8 cellular contexts compared by ENCODE assay signal in the genomic region with DNA sequence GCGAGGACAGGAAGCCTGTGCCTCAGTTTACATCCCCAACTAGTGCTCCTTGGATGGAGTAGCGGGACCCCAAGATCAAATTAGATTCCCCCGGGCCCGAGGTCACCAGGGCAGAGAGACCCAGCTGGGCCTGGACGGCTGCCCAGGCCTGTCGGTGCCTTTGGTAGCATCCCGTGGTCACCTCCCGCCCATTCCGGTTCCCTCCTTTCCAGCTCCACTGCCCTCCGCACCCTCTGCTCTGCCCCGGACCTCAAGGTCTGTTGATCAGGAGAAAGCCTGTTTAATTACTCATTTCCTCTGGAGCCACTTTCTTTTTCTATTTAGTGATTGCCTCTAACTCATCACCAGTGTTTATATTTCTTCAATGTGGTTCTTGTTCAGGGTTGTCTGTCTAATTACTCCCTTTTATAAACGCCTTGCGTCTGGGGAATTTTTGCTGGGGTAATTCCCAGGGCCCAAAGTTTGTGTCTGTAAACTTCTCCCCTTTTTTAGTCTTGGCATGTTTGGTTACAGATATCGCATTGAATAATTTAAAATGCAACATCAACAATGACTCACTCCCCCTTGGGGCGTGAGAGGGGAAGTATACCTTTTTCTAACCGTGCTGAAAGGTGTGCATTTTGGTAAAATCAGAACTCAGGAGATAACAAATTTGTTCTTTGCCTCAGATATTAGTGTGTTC. TPM values are rescaled to one million over a fixed set of nuclear protein-coding genes. Genes with fewer than 3 reads are reported as not detected.
A peak's percentile ranks its signal among the peaks of the same experiment; 100 is the strongest.
DNase-seq lines count a peak whose midpoint lies in the region; ATAC-seq and TF ChIP-seq lines count a peak whose summit lies in the region.

No MANE protein-coding gene starts in this region.

- H3K4me1 ChIP-seq in adrenal gland (replicated peaks in 1 of 2), result peaks cover 19 to 51% of the 10 kb centered on the region in 2 donors

- in situ Hi-C loops in Caki2 (cut with HindIII; ENCODE audit: low pct_unique_long_range_greater_than_20kb, low sequenced_read_pairs), result no loop called here

- peak; percentile 31 to 70 for ATAC-seq in left cardiac atrium
- ATAC-seq in HG03439 (IDR thresholded peaks at IDR 0.05; ENCODE audit: unreplicated experiment), result no peak

- WGBS in adrenal gland, 4 donors, result 0 to 1% (median 1%) methylated on average over 11 to 16 of the region's 16 CpGs

- H3K9me3 ChIP-seq in adrenal gland (replicated peaks in 1 of 3), result no peaks in the 10 kb centered on the region

- H3K4me3 ChIP-seq in H7 (ENCODE audit: insufficient read depth, low read depth, low read length), result peak overlapping the region; percentile 88; the same call in 1 of the 2 replicates
- H3K4me3 ChIP-seq in adrenal gland, result peak overlapping the region in 3 of 4 donors; percentile 41 to 98 (median 70)
- peak overlapping the region; percentile 89 for H3K4me3 ChIP-seq in retinal pigment epithelial cell (ENCODE audit: low read length)

- DNase-seq in Caki2 (ENCODE audit: low read depth) (peak; percentile 87), H7 (peak; percentile 51), RPMI8226 (peak; percentile 56), adrenal gland (peak; percentile 80 to 92 (median 88)), left cardiac atrium (peak; percentile 70), retinal pigment epithelial cell (ENCODE audit: low read depth) (no peak), occipital lobe (lab: John Stamatoyannopoulos, UW) (no peak)

- intact Hi-C loops in adrenal gland (cut with DNase I), result loop anchor here (5.0 kb wide), 3 partner anchors 42 to 68 kb away; no protein-coding TSS in a partner anchor
- intact Hi-C loops in left cardiac atrium (cut with DNase I), result loop anchor here (5.0 kb wide), 3 partner anchors 37 to 68 kb away; no protein-coding TSS in a partner anchor

- H3K27ac ChIP-seq in adrenal gland, result peak overlapping the region; percentile 82 to 97 (median 96)

- H3K36me3 ChIP-seq in H7 (replicated peaks; ENCODE audit: control insufficient read depth, insufficient read depth, low read length) (no peaks in the 10 kb centered on the region), adrenal gland (replicated peaks in 1 of 2) (no peaks in the 10 kb centered on the region)

- peak in 1 of 2 donors; percentile 75 for TF ChIP-seq POLR2A in adrenal gland (IDR thresholded peaks at IDR 0.05)

- TF ChIP-seq CTCF in adrenal gland (IDR thresholded peaks at IDR 0.05) (peak in 4 of 6 experiments; percentile 11 to 38 (median 20)), retinal pigment epithelial cell (conservative IDR thresholded peaks at IDR 0.05; ENCODE audit: low read depth, low read length) (peak; percentile 42)

- peaks cover 12% of the 10 kb centered on the region for H3K27me3 ChIP-seq in H7 (ENCODE audit: control insufficient read depth, insufficient read depth, low read length)
- H3K27me3 ChIP-seq in adrenal gland, result no peaks in the 10 kb centered on the region

RNA-seq across cellular contexts. Expression of a gene that starts 1.9 kb away (rescaled TPM):
- 13.2 and 19.8 TPM in 2 replicates for total RNA-seq in Caki2 (2014; rRNA removed; shearing (Covaris generic); ENCODE audit: low replicate concordance)
- 20.4 and 23.1 TPM in 2 replicates for total RNA-seq in H7 (2014; rRNA removed; shearing (Covaris generic))
- total RNA-seq in adrenal gland (10 to 100 TPM; 28.4 to 63.1 (median 42.5) TPM), left cardiac atrium (10 to 100 TPM; 17.5 to 22.1 TPM), occipital lobe (19.8 TPM)
- polyA plus RNA-seq in adrenal gland, result 10 to 100 TPM in 1 of 3 donors, 1 to 10 TPM in 2; 4.8 to 21.3 (median 9.0) TPM

Comparison
In these comparisons a context has a peak if more than half of its experiments do, and no peak if none do; other contexts are left out.
1. DNase-seq: peak in Caki2 (single experiment), H7 (single experiment), RPMI8226 (single experiment), adrenal gland (7 of 7) and left cardiac atrium (single experiment); none in retinal pigment epithelial cell (single experiment) and occipital lobe (single experiment).
2. Peak in every context shown above with its lines, with median percentiles within 50 percentile points of each other: H3K4me3 ChIP-seq.